12 cellular contexts compared by ENCODE assay signal in the genomic region with DNA sequence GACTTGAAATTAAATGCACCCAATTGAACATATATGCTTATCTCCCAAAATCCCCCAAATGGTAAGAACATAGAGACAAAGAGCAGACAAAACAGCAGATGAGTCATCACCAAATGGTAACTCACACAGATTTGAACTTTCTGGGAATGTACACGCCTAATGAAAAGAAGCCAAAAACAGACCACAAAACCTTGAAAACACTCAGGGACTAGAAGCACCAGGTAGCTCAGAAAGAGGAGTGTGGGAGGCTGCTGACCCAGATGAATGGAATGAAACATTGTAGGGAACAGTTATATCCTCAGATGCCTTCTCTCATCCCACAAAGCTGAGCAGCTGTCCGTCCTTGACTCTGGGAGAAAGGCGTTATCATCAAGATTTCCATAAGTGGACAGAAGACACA.
DNase-seq lines count a peak whose midpoint lies in the region; ATAC-seq, FAIRE-seq and TF ChIP-seq lines count a peak whose summit lies in the region.
"Had no signal": no experiment of that assay in that cellular context is flagged by ENCODE, and none has a peak within 500 bp of the region (broad histone marks: within the 10 kb centered on the region; RNA-seq: fewer than 3 reads in every experiment).

No MANE protein-coding gene starts in this region.

- no peaks in the 10 kb centered on the region for H3K79me2 ChIP-seq in osteoblast (ENCODE audit: insufficient read depth, low read length)

- no peak overlapping the region for H3K4me2 ChIP-seq in osteoblast (ENCODE audit: insufficient read depth, low read length)

- H3K36me3 ChIP-seq in osteoblast (ENCODE audit: insufficient read depth, low read length) (no peaks in the 10 kb centered on the region), heart left ventricle (no peaks in the 10 kb centered on the region)
- H3K36me3 ChIP-seq: gastroesophageal sphincter had no signal

- WGBS in heart left ventricle, 4 donors, result 54 to 85% (median 62%) methylated on average over 3 of the region's 3 CpGs

- no peak for TF ChIP-seq POLR2A in heart left ventricle (IDR thresholded peaks at IDR 0.05)

- intact Hi-C loops in heart left ventricle (cut with DNase I), result no loop called here
- intact Hi-C loops in posterior vena cava (cut with DNase I), result no loop called here

- ATAC-seq in heart left ventricle (no peak), HG03342 (IDR thresholded peaks at IDR 0.05; ENCODE audit: unreplicated experiment) (no peak)
- ATAC-seq: gastroesophageal sphincter, right cardiac atrium had no signal

- peak overlapping the region; percentile 34 for H2AFZ ChIP-seq in osteoblast (ENCODE audit: low read length)

- H3K27me3 ChIP-seq in osteoblast (ENCODE audit: insufficient read depth, low read length) (no peaks in the 10 kb centered on the region), heart left ventricle (no peaks in the 10 kb centered on the region)
- H3K27me3 ChIP-seq: gastroesophageal sphincter had no signal

- H3K9me3 ChIP-seq in osteoblast (ENCODE audit: low read depth, low read length), result no peaks in the 10 kb centered on the region
- H3K9me3 ChIP-seq in heart left ventricle, result no peaks in the 10 kb centered on the region
- H3K9me3 ChIP-seq: gastroesophageal sphincter had no signal

- DNase-seq in GM20000 (ENCODE audit: low spot score), result peak; percentile 5
- peak; percentile 98 for DNase-seq in LHCN-M2 (ENCODE audit: low read depth)
- DNase-seq in osteoblast (ENCODE audit: insufficient read length, low spot score, missing footprints), result no peak
- DNase-seq in heart left ventricle, result no peak
- DNase-seq in posterior vena cava (ENCODE audit: low spot score), result no peak
- DNase-seq in UCSD-AML1 (lab: John Stamatoyannopoulos, UW; ENCODE audit: unreplicated experiment), result no peak
- DNase-seq: right cardiac atrium, T-helper 1 cell had no signal

- peaks cover 10% of the 10 kb centered on the region for H3K4me1 ChIP-seq in osteoblast (ENCODE audit: insufficient read depth, low read length)
- H3K4me1 ChIP-seq in heart left ventricle, result no peaks in the 10 kb centered on the region
- H3K4me1 ChIP-seq: gastroesophageal sphincter had no signal

- H3K27ac ChIP-seq in osteoblast (ENCODE audit: low read depth, low read length) (no peak overlapping the region), heart left ventricle (no peak overlapping the region)
- H3K27ac ChIP-seq: gastroesophageal sphincter had no signal

- H4K20me1 ChIP-seq in osteoblast (ENCODE audit: insufficient read depth, low read length), result no peaks in the 10 kb centered on the region

- TF ChIP-seq CTCF in GM20000 (IDR thresholded peaks at IDR 0.05; ENCODE audit: extremely low read depth, missing control alignments) (no peak), osteoblast (IDR thresholded peaks at IDR 0.05; ENCODE audit: extremely low read depth, low read depth, low read length) (no peak), heart left ventricle (IDR thresholded peaks at IDR 0.05) (no peak)

- H3K4me3 ChIP-seq in osteoblast (ENCODE audit: insufficient read depth, low read length), result no peak overlapping the region
- no peak overlapping the region for H3K4me3 ChIP-seq in heart left ventricle
- H3K4me3 ChIP-seq: gastroesophageal sphincter had no signal

- peak; percentile 84 for FAIRE-seq in endometrium (lab: Jason Lieb, UNC)
- FAIRE-seq: colon had no signal

Comparison
In these comparisons a context has a peak if more than half of its experiments do, and no peak if none do; other contexts are left out.
1. DNase-seq: peak in GM20000 (single experiment) and LHCN-M2 (single experiment); none in osteoblast (single experiment), heart left ventricle (0 of 5), posterior vena cava (single experiment) and UCSD-AML1 (single experiment).